ENCODE assay signal across 34 cellular contexts in genomic region chr1:218743861-218744505, GRCh38.
DNase-seq lines count a peak whose midpoint lies in the region; ATAC-seq, FAIRE-seq and TF ChIP-seq lines count a peak whose summit lies in the region.
"Had no signal": no experiment of that assay in that cellular context is flagged by ENCODE, and none has a peak within 500 bp of the region (broad histone marks: within the 10 kb centered on the region; RNA-seq: fewer than 3 reads in every experiment).

No MANE protein-coding gene starts in this region.

- FAIRE-seq in astrocyte (lab: Jason Lieb, UNC), result no peak
- FAIRE-seq: A204.1, colon, GM19239 had no signal

- no peak overlapping the region; the same call in 1 of the 2 replicates for H3K4ac ChIP-seq in IMR-90 (ENCODE audit: low read depth, low read length)

- POLR2A ChIA-PET in IMR-90 (lab: Charles Lee; ENCODE audit: unreplicated experiment), result interaction anchor here (0.5 kb wide), 1 partner anchor 445 kb away, joined by 3 read pairs; no protein-coding TSS in a partner anchor

- H2BK15ac ChIP-seq in IMR-90 (ENCODE audit: low read depth, low read length), result peak overlapping the region; percentile 42; the same call in 1 of the 3 replicates

- 100% methylated on average over 2 of the region's 4 CpGs; no CpG with 5 or more reads in 1 of the 2 experiments for WGBS in IMR-90 (ENCODE audit: extremely low coverage in 2 of 2, insufficient read length in 1 of 2), 2 experiments

- peaks cover 23% of the 10 kb centered on the region for H3K9me3 Mint-ChIP-seq in astrocyte (ENCODE audit: unreplicated experiment)

- H3K27ac ChIP-seq in DND-41 (ENCODE audit: low read length) (no peak overlapping the region), IMR-90 (ENCODE audit: insufficient read depth, low read length) (no peak overlapping the region), astrocyte (ENCODE audit: low read depth, low read length) (no peak overlapping the region)
- H3K27ac ChIP-seq: heart right ventricle, transverse colon had no signal

- H3K9ac ChIP-seq in DND-41 (ENCODE audit: low read depth, low read length) (no peak overlapping the region), IMR-90 (ENCODE audit: low read depth, low read length) (no peak overlapping the region), astrocyte (ENCODE audit: low read length) (no peak overlapping the region)

- no peak overlapping the region for H4K8ac ChIP-seq in IMR-90 (ENCODE audit: low read depth in 2 of 2, low read length in 2 of 2)

- no peak overlapping the region for H2AK5ac ChIP-seq in IMR-90 (ENCODE audit: low read depth, low read length)

- H2AFZ ChIP-seq in DND-41 (ENCODE audit: low read depth, low read length) (no peak overlapping the region), IMR-90 (replicated peaks; ENCODE audit: low read length, poor library complexity) (no peak overlapping the region), astrocyte (ENCODE audit: low read depth, low read length) (no peak overlapping the region)

- ATAC-seq in DND-41 (ENCODE audit: insufficient read depth, low read depth), result no peak
- ATAC-seq in IMR-90 (ENCODE audit: low read depth), result no peak
- ATAC-seq in HG02884 (IDR thresholded peaks at IDR 0.05; ENCODE audit: unreplicated experiment), result no peak
- ATAC-seq in HG02678 (IDR thresholded peaks at IDR 0.05; ENCODE audit: unreplicated experiment), result no peak
- ATAC-seq in GM19397 (IDR thresholded peaks at IDR 0.05; ENCODE audit: unreplicated experiment), result no peak
- ATAC-seq: heart right ventricle, right cardiac atrium, WTC11 had no signal

- TF ChIP-seq CTCF in DND-41 (IDR thresholded peaks at IDR 0.05; ENCODE audit: borderline replicate concordance, extremely low read depth, low read length, poor library complexity, severe bottlenecking), result no peak
- no peak for TF ChIP-seq CTCF in IMR-90 (conservative IDR thresholded peaks at IDR 0.05; ENCODE audit: low read depth, low read length)
- no peak for TF ChIP-seq CTCF in astrocyte (IDR thresholded peaks at IDR 0.05; ENCODE audit: insufficient read depth, low read depth, low read length)

- H3K27me3 Mint-ChIP-seq in astrocyte (ENCODE audit: low read depth, unreplicated experiment), result no peaks in the 10 kb centered on the region
- H3K27me3 Mint-ChIP-seq: CD4-positive, alpha-beta memory T cell; memory B cell had no signal

- BruUV-seq in IMR-90 (replicated peaks; lab: Mats Ljungman, UMichigan), result no TSS peak

- H3K27me3 ChIP-seq in DND-41 (ENCODE audit: insufficient read depth, low read length, poor library complexity) (no peaks in the 10 kb centered on the region), IMR-90 (ENCODE audit: control insufficient read depth, insufficient read depth, low read length) (no peaks in the 10 kb centered on the region), astrocyte (ENCODE audit: insufficient read depth, low read length) (no peaks in the 10 kb centered on the region)
- H3K27me3 ChIP-seq: heart right ventricle, transverse colon had no signal

- no peak overlapping the region for H2AK9ac ChIP-seq in IMR-90 (replicated peaks; ENCODE audit: low read depth, low read length, poor library complexity)

- no peak for TF ChIP-seq POLR2A in IMR-90 (IDR thresholded peaks at IDR 0.05; ENCODE audit: low read depth, low read length)

- no peaks in the 10 kb centered on the region for H4K20me1 ChIP-seq in DND-41 (ENCODE audit: insufficient read depth, low read length)
- H4K20me1 ChIP-seq in IMR-90 (ENCODE audit: insufficient read depth, low read length), result no peaks in the 10 kb centered on the region
- no peaks in the 10 kb centered on the region for H4K20me1 ChIP-seq in astrocyte (ENCODE audit: insufficient read depth, low read length)

- H3K79me2 ChIP-seq in DND-41 (ENCODE audit: insufficient read depth, low read length) (no peaks in the 10 kb centered on the region), astrocyte (ENCODE audit: insufficient read depth, low read length) (no peaks in the 10 kb centered on the region)

- peak overlapping the region; percentile 18 for H2BK20ac ChIP-seq in IMR-90 (ENCODE audit: low read depth, low read length)

- no peaks in the 10 kb centered on the region for H3K36me3 ChIP-seq in DND-41 (ENCODE audit: insufficient read depth, low read length)
- H3K36me3 ChIP-seq in IMR-90 (ENCODE audit: control insufficient read depth, insufficient read depth, low read length), result no peaks in the 10 kb centered on the region
- no peaks in the 10 kb centered on the region for H3K36me3 ChIP-seq in astrocyte (ENCODE audit: insufficient read depth, low read length)
- H3K36me3 ChIP-seq: heart right ventricle, transverse colon had no signal

- H3K4me1 Mint-ChIP-seq in astrocyte (ENCODE audit: low read depth, unreplicated experiment), result peaks cover 4% of the 10 kb centered on the region
- H3K4me1 Mint-ChIP-seq: CD4-positive, alpha-beta memory T cell; memory B cell; WTC11 had no signal

- in situ Hi-C loops in IMR-90 (cut with MboI; ENCODE audit: low sequenced_read_pairs), result no loop called here

- 0 out of 2 replicates have a peak overlapping the region, but pooled peaks have one; percentile 8 for H4K5ac ChIP-seq in IMR-90 (ENCODE audit: low read depth, low read length)

- no peak for TF ChIP-seq RAD21 in IMR-90 (IDR thresholded peaks at IDR 0.05; ENCODE audit: low read length)

- no peak overlapping the region for H3K4me3 ChIP-seq in DND-41 (ENCODE audit: low read depth in 1 of 2, low read length in 2 of 2)
- no peak overlapping the region for H3K4me3 ChIP-seq in IMR-90 (ENCODE audit: insufficient read depth, low read depth, low read length)
- no peak overlapping the region for H3K4me3 ChIP-seq in astrocyte (ENCODE audit: insufficient read depth, low read depth, low read length)
- H3K4me3 ChIP-seq: heart right ventricle, transverse colon had no signal

- H2BK5ac ChIP-seq in IMR-90 (ENCODE audit: low read depth, low read length, poor library complexity, severe bottlenecking), result no peak overlapping the region

- H3K4me2 ChIP-seq in DND-41 (ENCODE audit: insufficient read depth, low read length) (no peak overlapping the region), IMR-90 (ENCODE audit: low read depth, low read length) (no peak overlapping the region), astrocyte (ENCODE audit: low read length) (no peak overlapping the region)

- intact Hi-C loops in IMR-90 (cut with micrococcal nuclease), result no loop called here

- H3K79me1 ChIP-seq in IMR-90 (ENCODE audit: low read depth in 1 of 2, low read length in 2 of 2), result no peaks in the 10 kb centered on the region

- H3K4me1 ChIP-seq in DND-41 (ENCODE audit: insufficient read depth, low read length) (no peaks in the 10 kb centered on the region), IMR-90 (ENCODE audit: control insufficient read depth, insufficient read depth, low read length) (no peaks in the 10 kb centered on the region; the same call in 1 of the 2 replicates), astrocyte (ENCODE audit: insufficient read depth, low read length) (no peaks in the 10 kb centered on the region)
- H3K4me1 ChIP-seq: transverse colon had no signal

- H3K27ac Mint-ChIP-seq in astrocyte (ENCODE audit: unreplicated experiment), result peak overlapping the region; percentile 84
- H3K27ac Mint-ChIP-seq: CD4-positive, alpha-beta memory T cell; memory B cell; WTC11 had no signal

- DNase-seq in DND-41 (peak; percentile 15), IMR-90 (no peak), NCI-H2029 treated with DMSO at 0.1 percent for 48 hours (lab: John Stamatoyannopoulos, UW) (peak; percentile 15), astrocyte (ENCODE audit: low read depth) (no peak), EL (no peak)
- DNase-seq: activated CD4-positive, alpha-beta T cell treated with anti-CD3 and anti-CD28 coated beads, Interleukin-2, amount 50 U/mL, for 48 hours; activated naive CD4-positive, alpha-beta T cell treated with anti-CD3 and anti-CD28 coated beads, Interleukin-2, amount 50 U/mL, for 16 hours; AML-193; amygdala; CD4-positive, alpha-beta memory T cell; effector CD8-positive, alpha-beta T cell; erythroblast; GDM1; H7; heart right ventricle; KG1; NCI-H1105 treated with DMSO at 0.1 percent for 48 hours; NCI-H2081; NCI-H226; NCI-H774; OCI-M1; right cardiac atrium; SHP77; stimulated activated CD4-positive, alpha-beta T cell treated with anti-CD3 and anti-CD28 coated beads, Interleukin-2, amount 100 ng/mL, for 24 hours; T1000; transverse colon had no signal

- no peak overlapping the region for H3K14ac ChIP-seq in IMR-90 (replicated peaks; ENCODE audit: low read depth, low read length)

- no peak overlapping the region for H3K23ac ChIP-seq in IMR-90 (ENCODE audit: low read depth, low read length)

- CTCF ChIA-PET in IMR-90 (lab: Yijun Ruan, JAX), result no interaction called here

- H3K4me3 Mint-ChIP-seq in astrocyte (ENCODE audit: unreplicated experiment), result no peak overlapping the region
- H3K4me3 Mint-ChIP-seq: CD4-positive, alpha-beta memory T cell; memory B cell; WTC11 had no signal

- dilution Hi-C loops in IMR-90 (cut with HindIII; ENCODE audit: low sequenced_read_pairs, unreplicated experiment), result no loop called here

- no peak overlapping the region; the same call in 1 of the 2 replicates for H3K18ac ChIP-seq in IMR-90 (ENCODE audit: low read depth, low read length)

- no peak overlapping the region for H2BK120ac ChIP-seq in IMR-90 (ENCODE audit: low read depth, low read length)

- H4K91ac ChIP-seq in IMR-90 (ENCODE audit: insufficient read depth, low read depth, low read length), result no peak overlapping the region

- H3K9me3 ChIP-seq in DND-41 (ENCODE audit: insufficient read depth, low read length, severe bottlenecking), result no peaks in the 10 kb centered on the region
- H3K9me3 ChIP-seq in IMR-90 (ENCODE audit: control insufficient read depth, insufficient read depth, low read length), result peaks cover 3% of the 10 kb centered on the region; the same call in 1 of the 2 replicates
- no peaks in the 10 kb centered on the region for H3K9me3 ChIP-seq in astrocyte (ENCODE audit: insufficient read depth, low read depth, low read length)

- peaks cover 8% of the 10 kb centered on the region for H3K36me3 Mint-ChIP-seq in astrocyte (ENCODE audit: low read depth, unreplicated experiment)
- H3K36me3 Mint-ChIP-seq: CD4-positive, alpha-beta memory T cell; memory B cell had no signal

- H3K9me1 ChIP-seq in IMR-90 (ENCODE audit: insufficient read depth, low read length), result no peaks in the 10 kb centered on the region

- no peak overlapping the region for H3K56ac ChIP-seq in IMR-90 (ENCODE audit: extremely low read depth, insufficient read depth, low read length)

TF ChIP-seq in IMR-90, 13 proteins besides CTCF, POLR2A, EP300 and RAD21 (continues in another document):
- TF ChIP-seq USF2 (IDR thresholded peaks at IDR 0.05; ENCODE audit: low read depth, low read length) (no peak), CHD1 (IDR thresholded peaks at IDR 0.05; ENCODE audit: low read depth, low read length) (no peak), CEBPB (IDR thresholded peaks at IDR 0.05; ENCODE audit: low read depth, low read length) (no peak), RCOR1 (IDR thresholded peaks at IDR 0.05; ENCODE audit: insufficient replicate concordance, low read length) (no peak)

Comparison
In these comparisons a context has a peak if more than half of its experiments do, and no peak if none do; other contexts are left out.
1. DNase-seq: peak in DND-41 (single experiment) and NCI-H2029 treated with DMSO at 0.1 percent for 48 hours (single experiment); none in IMR-90 (single experiment), astrocyte (single experiment) and EL (single experiment).